Comparison of ENCODE assay signal across 23 cellular contexts in genomic region chr3:106261396-106261795, GRCh38.
DNase-seq lines count a peak whose midpoint lies in the region; ATAC-seq and TF ChIP-seq lines count a peak whose summit lies in the region.
"Had no signal": no experiment of that assay in that cellular context is flagged by ENCODE, and none has a peak within 500 bp of the region (broad histone marks: within the 10 kb centered on the region; RNA-seq: fewer than 3 reads in every experiment).

No MANE protein-coding gene starts in this region.

- no peak overlapping the region for H4K8ac ChIP-seq in mesenchymal stem cell (ENCODE audit: low read length)

- H3K14ac ChIP-seq in mesenchymal stem cell (ENCODE audit: low read length in 2 of 2): no peak overlapping the region

- WGBS in mesenchymal stem cell: 100% methylated on average over 1 of the region's 1 CpG
- WGBS in gastroesophageal sphincter (ENCODE audit: low coverage in 1 of 2), 2 donors: 89 to 100% methylated on average over 1 of the region's 1 CpG

- no peak overlapping the region for H3K18ac ChIP-seq in mesenchymal stem cell (ENCODE audit: low read depth in 1 of 2, low read length in 2 of 2)

- no peak for TF ChIP-seq EP300 in gastroesophageal sphincter (IDR thresholded peaks at IDR 0.05)

- no peak for TF ChIP-seq POLR2A in gastroesophageal sphincter (IDR thresholded peaks at IDR 0.05)

- H3K4ac ChIP-seq in mesenchymal stem cell (ENCODE audit: low read depth in 1 of 2, low read length in 2 of 2): no peak overlapping the region

- H3K9me3 ChIP-seq in SJCRH30 (replicated peaks): no peaks in the 10 kb centered on the region
- no peaks in the 10 kb centered on the region for H3K9me3 ChIP-seq in mesenchymal stem cell (ENCODE audit: control insufficient read depth, low read length)
- no peaks in the 10 kb centered on the region for H3K9me3 ChIP-seq in gastroesophageal sphincter
- no peaks in the 10 kb centered on the region for H3K9me3 ChIP-seq in tibial artery
- H3K9me3 ChIP-seq: SJSA1 had no signal

- H4K91ac ChIP-seq in mesenchymal stem cell (ENCODE audit: low read length): no peak overlapping the region

- no peak overlapping the region for H3K4me2 ChIP-seq in mesenchymal stem cell (ENCODE audit: low read length, poor library complexity, severe bottlenecking)
- H3K4me2 ChIP-seq: PC-9 had no signal

- H3K27me3 ChIP-seq in SJCRH30 (no peaks in the 10 kb centered on the region), mesenchymal stem cell (ENCODE audit: control insufficient read depth in 1 of 2, insufficient read depth in 1 of 2, low read length in 2 of 2) (no peaks in the 10 kb centered on the region), gastroesophageal sphincter (no peaks in the 10 kb centered on the region), tibial artery (no peaks in the 10 kb centered on the region)
- H3K27me3 ChIP-seq: SJSA1 had no signal

- H2BK15ac ChIP-seq in mesenchymal stem cell (ENCODE audit: low read depth, poor library complexity, severe bottlenecking): no peak overlapping the region

- H3K27ac ChIP-seq in SJCRH30: peak overlapping the region; percentile 43; the same call in 1 of the 2 replicates
- H3K27ac ChIP-seq in mesenchymal stem cell (ENCODE audit: low read length, poor library complexity, severe bottlenecking): no peak overlapping the region
- no peak overlapping the region for H3K27ac ChIP-seq in gastroesophageal sphincter
- no peak overlapping the region for H3K27ac ChIP-seq in tibial artery
- H3K27ac ChIP-seq: PC-9, SJSA1 had no signal

- no peak overlapping the region for H2AK5ac ChIP-seq in mesenchymal stem cell (ENCODE audit: low read length, severe bottlenecking)

- H3K36me3 ChIP-seq in SJCRH30: no peaks in the 10 kb centered on the region
- H3K36me3 ChIP-seq in mesenchymal stem cell (ENCODE audit: control insufficient read depth in 1 of 2, insufficient read depth in 2 of 2, low read depth in 1 of 2, low read length in 2 of 2): no peaks in the 10 kb centered on the region
- no peaks in the 10 kb centered on the region for H3K36me3 ChIP-seq in gastroesophageal sphincter
- no peaks in the 10 kb centered on the region for H3K36me3 ChIP-seq in tibial artery
- H3K36me3 ChIP-seq: SJSA1 had no signal

- DNase-seq in EH (ENCODE audit: low read depth) (peak; percentile 36), SJCRH30 (no peak), dedifferentiated amniotic fluid mesenchymal stem cell (ENCODE audit: extremely low spot score) (peak; percentile 20), mesenchymal stem cell (peak; percentile 40), left colon (no peak), tibial artery (no peak)
- DNase-seq: 8988T; ACHN; Calu3; DMS153; DND-41; Kasumi-1; NCI-H1105 treated with DMSO at 0.1 percent for 48 hours; NCI-H146; NCI-H2029; NCI-H446 treated with DMSO at 0.1 percent for 48 hours; NCI-H526; NCI-H82; NK-92 treated with Interleukin-12 subunit alpha and Interleukin-12 subunit beta, amount 100 ng/mL, for 24 hours; PC-9 had no signal

- H3K4me3 ChIP-seq in SJCRH30 (no peak overlapping the region), mesenchymal stem cell (ENCODE audit: insufficient read depth in 1 of 2, low read depth in 1 of 2, low read length in 2 of 2) (no peak overlapping the region), gastroesophageal sphincter (no peak overlapping the region), tibial artery (no peak overlapping the region)
- H3K4me3 ChIP-seq: PC-9, SJSA1 had no signal

- intact Hi-C loops in left colon (cut with DNase I, micrococcal nuclease) (no loop called here), tibial artery (cut with DNase I; ENCODE audit: low total_unique reads) (no loop called here)

- H3K4me1 ChIP-seq in SJCRH30: peaks cover 12% of the 10 kb centered on the region; the same call in 1 of the 2 replicates
- H3K4me1 ChIP-seq in mesenchymal stem cell (ENCODE audit: control insufficient read depth, insufficient read depth, low read depth, low read length): no peaks in the 10 kb centered on the region
- H3K4me1 ChIP-seq in gastroesophageal sphincter: no peaks in the 10 kb centered on the region
- H3K4me1 ChIP-seq in tibial artery: peaks cover 0 to 13% (median 0%) of the 10 kb centered on the region in 4 donors
- H3K4me1 ChIP-seq: SJSA1 had no signal

- no peak overlapping the region for H2BK12ac ChIP-seq in mesenchymal stem cell (ENCODE audit: low read length in 2 of 2)

- no peak overlapping the region for H2AFZ ChIP-seq in mesenchymal stem cell (ENCODE audit: low read depth, low read length)
- H2AFZ ChIP-seq: PC-9 had no signal

- no peak overlapping the region for H3K9ac ChIP-seq in mesenchymal stem cell (ENCODE audit: low read length)

- no peaks in the 10 kb centered on the region for H3K79me1 ChIP-seq in mesenchymal stem cell (replicated peaks; ENCODE audit: low read length, poor library complexity, severe bottlenecking)

- no peak overlapping the region for H3K23ac ChIP-seq in mesenchymal stem cell (ENCODE audit: low read length in 2 of 2)

- ATAC-seq in left colon (no peak), gastroesophageal sphincter (no peak)
- ATAC-seq: Right ventricle myocardium inferior had no signal

- no peak overlapping the region for H2BK120ac ChIP-seq in mesenchymal stem cell (ENCODE audit: low read depth, low read length)

- no peak for TF ChIP-seq CTCF in gastroesophageal sphincter (IDR thresholded peaks at IDR 0.05)
- TF ChIP-seq CTCF in tibial artery (IDR thresholded peaks at IDR 0.05): no peak

- H2BK5ac ChIP-seq in mesenchymal stem cell (ENCODE audit: low read depth, low read length, poor library complexity, severe bottlenecking): no peak overlapping the region

Comparison
In these comparisons a context has a peak if more than half of its experiments do, and no peak if none do; other contexts are left out.
1. DNase-seq: peak in EH (single experiment), dedifferentiated amniotic fluid mesenchymal stem cell (single experiment) and mesenchymal stem cell (single experiment); none in SJCRH30 (0 of 2), left colon (0 of 2) and tibial artery (0 of 2).